In the genomic region with DNA sequence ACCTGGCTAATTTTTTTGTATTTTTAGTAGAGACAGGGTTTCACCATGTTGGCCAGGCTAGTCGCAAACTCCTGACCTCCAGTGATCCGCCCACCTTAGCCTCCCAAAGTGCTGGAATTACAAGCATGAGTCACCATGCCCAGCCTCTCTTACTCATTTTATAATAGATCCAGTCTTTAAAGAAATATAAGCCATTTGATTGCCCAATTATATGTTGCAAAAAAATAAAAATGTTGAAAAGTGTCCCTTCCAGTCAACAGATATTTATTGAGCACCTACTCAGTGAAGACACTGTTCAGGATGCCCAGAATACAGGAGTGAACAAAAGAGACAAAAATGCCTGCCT, we compare ENCODE assay signal across 18 cellular contexts.
A peak's percentile ranks its signal among the peaks of the same experiment; 100 is the strongest.
DNase-seq lines count a peak whose midpoint lies in the region; ATAC-seq and TF ChIP-seq lines count a peak whose summit lies in the region.
"Had no signal": no experiment of that assay in that cellular context is flagged by ENCODE, and none has a peak within 500 bp of the region (broad histone marks: within the 10 kb centered on the region; RNA-seq: fewer than 3 reads in every experiment).

No MANE protein-coding gene starts in this region.

- in situ Hi-C loops in astrocyte of the spinal cord (cut with HindIII; ENCODE audit: low sequenced_read_pairs), result no loop called here

- TF ChIP-seq CTCF in AG10803 (conservative IDR thresholded peaks at IDR 0.05; ENCODE audit: low read length) (no peak), astrocyte of the spinal cord (IDR thresholded peaks at IDR 0.05; ENCODE audit: low read depth, low read length) (no peak), GM20000 (IDR thresholded peaks at IDR 0.05; ENCODE audit: extremely low read depth, missing control alignments) (no peak)

- H3K4me3 ChIP-seq in AG10803 (ENCODE audit: low read length) (no peak overlapping the region), astrocyte of the spinal cord (ENCODE audit: low read depth, low read length) (no peak overlapping the region)
- H3K4me3 ChIP-seq: SJCRH30, thoracic aorta had no signal

- peak; percentile 60 for DNase-seq in AG10803 (ENCODE audit: low read depth)
- DNase-seq in LoVo (ENCODE audit: low spot score), result peak; percentile 36
- peak; percentile 68 for DNase-seq in astrocyte of the spinal cord (ENCODE audit: low read depth, low spot score)
- peak; percentile 77 for DNase-seq in iris pigment epithelial cell (ENCODE audit: low read depth)
- DNase-seq in GM20000 (ENCODE audit: low spot score), result no peak
- DNase-seq: activated CD4-positive, alpha-beta T cell treated with anti-CD3 and anti-CD28 coated beads, Interleukin-2, amount 50 U/mL, for 4 hours; activated T-cell treated with anti-CD3 and anti-CD28 coated beads, Interleukin-2, amount 50 U/mL, for 72 hours; DMS 273 treated with DMSO at 0.1 percent for 48 hours; erythroblast; naive thymus-derived CD8-positive, alpha-beta T cell; NCI-H1105; NCI-H2171; retina; SJCRH30 had no signal

- ATAC-seq in HG02571 (IDR thresholded peaks at IDR 0.05; ENCODE audit: unreplicated experiment), result no peak
- ATAC-seq in HG03139 (IDR thresholded peaks at IDR 0.05; ENCODE audit: unreplicated experiment), result no peak
- ATAC-seq in HG02759 (IDR thresholded peaks at IDR 0.05; ENCODE audit: unreplicated experiment), result no peak
- ATAC-seq: activated T-cell treated with anti-CD3 and anti-CD28 coated beads, Interleukin-2, amount 50 U/mL, for 72 hours; naive thymus-derived CD8-positive, alpha-beta T cell had no signal
